ENCODE assay signal across 1 cellular context in genomic region chr5:149397530-149397929, GRCh38.
TF ChIP-seq lines count a peak whose summit lies in the region.

No MANE protein-coding gene starts in this region.

TF ChIP-seq in K562, 482 proteins besides CTCF, POLR2A, EP300 and RAD21 (continued from another document):
- TF ChIP-seq, protein P1, sequence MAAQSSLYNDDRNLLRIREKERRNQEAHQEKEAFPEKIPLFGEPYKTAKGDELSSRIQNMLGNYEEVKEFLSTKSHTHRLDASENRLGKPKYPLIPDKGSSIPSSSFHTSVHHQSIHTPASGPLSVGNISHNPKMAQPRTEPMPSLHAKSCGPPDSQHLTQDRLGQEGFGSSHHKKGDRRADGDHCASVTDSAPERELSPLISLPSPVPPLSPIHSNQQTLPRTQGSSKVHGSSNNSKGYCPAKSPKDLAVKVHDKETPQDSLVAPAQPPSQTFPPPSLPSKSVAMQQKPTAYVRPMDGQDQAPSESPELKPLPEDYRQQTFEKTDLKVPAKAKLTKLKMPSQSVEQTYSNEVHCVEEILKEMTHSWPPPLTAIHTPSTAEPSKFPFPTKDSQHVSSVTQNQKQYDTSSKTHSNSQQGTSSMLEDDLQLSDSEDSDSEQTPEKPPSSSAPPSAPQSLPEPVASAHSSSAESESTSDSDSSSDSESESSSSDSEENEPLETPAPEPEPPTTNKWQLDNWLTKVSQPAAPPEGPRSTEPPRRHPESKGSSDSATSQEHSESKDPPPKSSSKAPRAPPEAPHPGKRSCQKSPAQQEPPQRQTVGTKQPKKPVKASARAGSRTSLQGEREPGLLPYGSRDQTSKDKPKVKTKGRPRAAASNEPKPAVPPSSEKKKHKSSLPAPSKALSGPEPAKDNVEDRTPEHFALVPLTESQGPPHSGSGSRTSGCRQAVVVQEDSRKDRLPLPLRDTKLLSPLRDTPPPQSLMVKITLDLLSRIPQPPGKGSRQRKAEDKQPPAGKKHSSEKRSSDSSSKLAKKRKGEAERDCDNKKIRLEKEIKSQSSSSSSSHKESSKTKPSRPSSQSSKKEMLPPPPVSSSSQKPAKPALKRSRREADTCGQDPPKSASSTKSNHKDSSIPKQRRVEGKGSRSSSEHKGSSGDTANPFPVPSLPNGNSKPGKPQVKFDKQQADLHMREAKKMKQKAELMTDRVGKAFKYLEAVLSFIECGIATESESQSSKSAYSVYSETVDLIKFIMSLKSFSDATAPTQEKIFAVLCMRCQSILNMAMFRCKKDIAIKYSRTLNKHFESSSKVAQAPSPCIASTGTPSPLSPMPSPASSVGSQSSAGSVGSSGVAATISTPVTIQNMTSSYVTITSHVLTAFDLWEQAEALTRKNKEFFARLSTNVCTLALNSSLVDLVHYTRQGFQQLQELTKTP (IDR thresholded peaks at IDR 0.05; ENCODE audit: low read depth in 1 of 2, partially characterized antibody in 2 of 2), result no peak
- TF ChIP-seq NFIX (CRISPR knock-in tag; IDR thresholded peaks at IDR 0.05; ENCODE audit: low read depth) (no peak), ZC3H11A (IDR thresholded peaks at IDR 0.05; ENCODE audit: low read depth, low read length) (no peak), ZNF174 (CRISPR knock-in tag; IDR thresholded peaks at IDR 0.05) (no peak), SRF (CRISPR knock-in tag; IDR thresholded peaks at IDR 0.05) (no peak), NR2C2 (CRISPR knock-in tag; IDR thresholded peaks at IDR 0.05) (no peak), NR2C2 (tag; IDR thresholded peaks at IDR 0.05) (no peak), STAG1 (CRISPR knock-in tag; IDR thresholded peaks at IDR 0.05; ENCODE audit: borderline replicate concordance) (no peak), C11orf30 (IDR thresholded peaks at IDR 0.05; ENCODE audit: low read depth) (peak; percentile 37; the same call in 1 of the 2 replicates), CCAR2 (IDR thresholded peaks at IDR 0.05; ENCODE audit: low read depth, low read length) (no peak), ZNF785 (CRISPR knock-in tag; IDR thresholded peaks at IDR 0.05) (no peak), NFE2 (IDR thresholded peaks at IDR 0.05; ENCODE audit: low read depth) (peak; percentile 38; the same call in 1 of the 2 replicates), ELF2 (CRISPR knock-in tag; IDR thresholded peaks at IDR 0.05) (no peak), SRSF3 (IDR thresholded peaks at IDR 0.05; ENCODE audit: insufficient read depth, low read length) (no peak), MEIS2 (IDR thresholded peaks at IDR 0.05; ENCODE audit: partially characterized antibody) (peak; percentile 54), IRF9 (tag; IDR thresholded peaks at IDR 0.05) (no peak), RAD51 (IDR thresholded peaks at IDR 0.05; ENCODE audit: borderline replicate concordance, low read depth) (no peak), CEBPB (tag; IDR thresholded peaks at IDR 0.05) (no peak), KHSRP (IDR thresholded peaks at IDR 0.05) (no peak), NFIC (IDR thresholded peaks at IDR 0.05) (no peak), ZNF586 (CRISPR knock-in tag; conservative IDR thresholded peaks at IDR 0.05) (no peak), ZNF609 (CRISPR knock-in tag; IDR thresholded peaks at IDR 0.05; ENCODE audit: borderline replicate concordance) (no peak)
- TF ChIP-seq, protein P2, sequence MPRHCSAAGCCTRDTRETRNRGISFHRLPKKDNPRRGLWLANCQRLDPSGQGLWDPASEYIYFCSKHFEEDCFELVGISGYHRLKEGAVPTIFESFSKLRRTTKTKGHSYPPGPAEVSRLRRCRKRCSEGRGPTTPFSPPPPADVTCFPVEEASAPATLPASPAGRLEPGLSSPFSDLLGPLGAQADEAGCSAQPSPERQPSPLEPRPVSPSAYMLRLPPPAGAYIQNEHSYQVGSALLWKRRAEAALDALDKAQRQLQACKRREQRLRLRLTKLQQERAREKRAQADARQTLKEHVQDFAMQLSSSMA (CRISPR knock-in tag; IDR thresholded peaks at IDR 0.05), result no peak
- TF ChIP-seq, protein P3, sequence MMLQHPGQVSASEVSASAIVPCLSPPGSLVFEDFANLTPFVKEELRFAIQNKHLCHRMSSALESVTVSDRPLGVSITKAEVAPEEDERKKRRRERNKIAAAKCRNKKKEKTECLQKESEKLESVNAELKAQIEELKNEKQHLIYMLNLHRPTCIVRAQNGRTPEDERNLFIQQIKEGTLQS (IDR thresholded peaks at IDR 0.05), result no peak
- TF ChIP-seq, protein P3 (CRISPR knock-in tag; conservative IDR thresholded peaks at IDR 0.05), result no peak
TF ChIP-seq in K562: peak in this region for 7.
